In genomic region chr1:155326659-155327058, GRCh38 we compare ENCODE assay signal across 19 cellular contexts. TPM values are rescaled to one million over a fixed set of nuclear protein-coding genes. Genes with fewer than 3 reads are reported as not detected.
DNase-seq lines count a peak whose midpoint lies in the region; ATAC-seq and TF ChIP-seq lines count a peak whose summit lies in the region.
"Had no signal": no experiment of that assay in that cellular context is flagged by ENCODE, and none has a peak within 500 bp of the region (broad histone marks: within the 10 kb centered on the region; RNA-seq: fewer than 3 reads in every experiment).

No MANE protein-coding gene starts in this region.

- peak overlapping the region; percentile 31 to 74 for H3K27ac Mint-ChIP-seq in natural killer cell
- peak overlapping the region in 1 of 2 donors; percentile 32 for H3K27ac Mint-ChIP-seq in natural killer cell treated with Interleukin-12 subunit alpha and Interleukin-12 subunit beta and Interleukin-15 and Interleukin-18, amount 100 ng/mL, for 72 hours
- peak overlapping the region; percentile 33 to 60 for H3K27ac Mint-ChIP-seq in effector memory CD8-positive, alpha-beta T cell
- no peak overlapping the region for H3K27ac Mint-ChIP-seq in GM23338
- H3K27ac Mint-ChIP-seq: activated naive CD4-positive, alpha-beta T cell treated with anti-CD3 and anti-CD28 coated beads for 36 hours had no signal

- intact Hi-C loops in natural killer cell (cut with micrococcal nuclease), result no loop called here

- no peak overlapping the region for H3K27ac ChIP-seq in GM23338 (ENCODE audit: low read depth)
- H3K27ac ChIP-seq: ovary, sigmoid colon had no signal

- H2AFZ ChIP-seq in GM23338, result no peak overlapping the region

- no peak for DNase-seq in natural killer cell
- DNase-seq in natural killer cell treated with Interleukin-12 subunit alpha and Interleukin-12 subunit beta and Interleukin-15 and Interleukin-18, amount 100 ng/mL, for 72 hours (ENCODE audit: low spot score), result no peak
- DNase-seq in effector memory CD8-positive, alpha-beta T cell, result no peak
- DNase-seq in GM23338 (ENCODE audit: low spot score), result no peak
- DNase-seq in HK-2 (ENCODE audit: unreplicated experiment), result no peak
- no peak for DNase-seq in ACHN
- DNase-seq: activated CD4-positive, alpha-beta T cell treated with anti-CD3 and anti-CD28 coated beads for 4 hours; activated naive CD4-positive, alpha-beta T cell treated with anti-CD3 and anti-CD28 coated beads for 36 hours; KG1; NCI-H1048; NCI-H2029; NK-92 treated with Interleukin-12 subunit alpha and Interleukin-12 subunit beta, amount 100 ng/mL, for 24 hours; sigmoid colon; stimulated activated CD4-positive, alpha-beta T cell treated with anti-CD3 and anti-CD28 coated beads, Interleukin-1b, Interleukin-23, amount 100 ng/mL, for 48 hours; stimulated activated naive CD8-positive, alpha-beta T cell treated with anti-CD3 and anti-CD28 coated beads, Interleukin-15, amount 100 ng/mL, for 72 hours had no signal

- H3K4me1 Mint-ChIP-seq in natural killer cell, result peaks cover 7 to 27% of the 10 kb centered on the region in 2 donors
- H3K4me1 Mint-ChIP-seq in natural killer cell treated with Interleukin-12 subunit alpha and Interleukin-12 subunit beta and Interleukin-15 and Interleukin-18, amount 100 ng/mL, for 72 hours (ENCODE audit: low read depth in 2 of 2), result peaks cover 19% of the 10 kb centered on the region in 2 donors
- peaks cover 9 to 15% of the 10 kb centered on the region in 2 donors for H3K4me1 Mint-ChIP-seq in effector memory CD8-positive, alpha-beta T cell (ENCODE audit: low read depth in 2 of 2)
- H3K4me1 Mint-ChIP-seq in GM23338, result peaks cover 18% of the 10 kb centered on the region

- peaks cover 16% of the 10 kb centered on the region for H3K36me3 ChIP-seq in GM23338 (ENCODE audit: insufficient read depth)
- H3K36me3 ChIP-seq: ovary had no signal

- ATAC-seq in natural killer cell (no peak), GM23338 (no peak)
- ATAC-seq in natural killer cell treated with Interleukin-12 subunit alpha and Interleukin-12 subunit beta and Interleukin-15 and Interleukin-18, amount 100 ng/mL, for 72 hours, result no peak
- no peak for ATAC-seq in effector memory CD8-positive, alpha-beta T cell (replicated peaks)
- ATAC-seq: stimulated activated naive CD8-positive, alpha-beta T cell treated with anti-CD3 and anti-CD28 coated beads, Interleukin-15, amount 100 ng/mL, for 72 hours had no signal

- no peaks in the 10 kb centered on the region for H3K36me3 Mint-ChIP-seq in natural killer cell
- H3K36me3 Mint-ChIP-seq in natural killer cell treated with Interleukin-12 subunit alpha and Interleukin-12 subunit beta and Interleukin-15 and Interleukin-18, amount 100 ng/mL, for 72 hours, result peaks cover 7% of the 10 kb centered on the region
- peaks cover 33% of the 10 kb centered on the region for H3K36me3 Mint-ChIP-seq in effector memory CD8-positive, alpha-beta T cell (ENCODE audit: insufficient read depth)
- peaks cover 28% of the 10 kb centered on the region for H3K36me3 Mint-ChIP-seq in GM23338 (ENCODE audit: low read depth)

- in situ Hi-C loops in ACHN (cut with HindIII; ENCODE audit: low pct_ligation_motif_present, low pct_unique_long_range_greater_than_20kb, low sequenced_read_pairs), result no loop called here

- H4K20me1 ChIP-seq in GM23338 (replicated peaks; ENCODE audit: insufficient read depth), result no peaks in the 10 kb centered on the region; the same call in 1 of the 2 replicates

- H3K79me2 ChIP-seq in GM23338 (replicated peaks; ENCODE audit: insufficient read depth), result 0 out of 2 replicates have a peak, but pooled peaks cover 5% of the 10 kb centered on the region

- no peak overlapping the region for H3K4me3 ChIP-seq in GM23338
- H3K4me3 ChIP-seq: ovary, sigmoid colon had no signal

- H3K27me3 Mint-ChIP-seq in natural killer cell (ENCODE audit: low read depth in 2 of 2) (no peaks in the 10 kb centered on the region), GM23338 (ENCODE audit: insufficient read depth, low read depth, poor library complexity) (peaks cover 8% of the 10 kb centered on the region)
- no peaks in the 10 kb centered on the region for H3K27me3 Mint-ChIP-seq in natural killer cell treated with Interleukin-12 subunit alpha and Interleukin-12 subunit beta and Interleukin-15 and Interleukin-18, amount 100 ng/mL, for 72 hours
- H3K27me3 Mint-ChIP-seq in effector memory CD8-positive, alpha-beta T cell, result no peaks in the 10 kb centered on the region
- H3K27me3 Mint-ChIP-seq: stimulated activated naive CD8-positive, alpha-beta T cell treated with anti-CD3 and anti-CD28 coated beads, Interleukin-15, amount 100 ng/mL, for 72 hours; type B pancreatic cell had no signal

- H3K9me2 ChIP-seq in GM23338 (ENCODE audit: insufficient read depth), result no peaks in the 10 kb centered on the region

- no peak overlapping the region for H3K4me2 ChIP-seq in GM23338

- H3K4me1 ChIP-seq in GM23338 (ENCODE audit: insufficient read depth), result peaks cover 14% of the 10 kb centered on the region

- H3K9me3 Mint-ChIP-seq in natural killer cell, result no peaks in the 10 kb centered on the region
- no peaks in the 10 kb centered on the region for H3K9me3 Mint-ChIP-seq in natural killer cell treated with Interleukin-12 subunit alpha and Interleukin-12 subunit beta and Interleukin-15 and Interleukin-18, amount 100 ng/mL, for 72 hours
- H3K9me3 Mint-ChIP-seq in effector memory CD8-positive, alpha-beta T cell, result no peaks in the 10 kb centered on the region
- no peaks in the 10 kb centered on the region for H3K9me3 Mint-ChIP-seq in GM23338
- H3K9me3 Mint-ChIP-seq: activated naive CD4-positive, alpha-beta T cell treated with anti-CD3 and anti-CD28 coated beads for 36 hours; stimulated activated naive CD8-positive, alpha-beta T cell treated with anti-CD3 and anti-CD28 coated beads, Interleukin-15, amount 100 ng/mL, for 72 hours; type B pancreatic cell had no signal

- peaks cover 6% of the 10 kb centered on the region for H3K27me3 ChIP-seq in GM23338 (ENCODE audit: insufficient read depth)
- H3K27me3 ChIP-seq: ovary, sigmoid colon had no signal

- peaks cover 17% of the 10 kb centered on the region for H3F3A ChIP-seq in GM23338 (replicated peaks; ENCODE audit: low read depth)

- TF ChIP-seq CTCF in natural killer cell (IDR thresholded peaks at IDR 0.05) (no peak), GM23338 (conservative IDR thresholded peaks at IDR 0.05; ENCODE audit: low read depth in 2 of 2) (no peak)

- peak overlapping the region; percentile 42 for H3K4me3 Mint-ChIP-seq in natural killer cell
- H3K4me3 Mint-ChIP-seq in natural killer cell treated with Interleukin-12 subunit alpha and Interleukin-12 subunit beta and Interleukin-15 and Interleukin-18, amount 100 ng/mL, for 72 hours, result no peak overlapping the region
- H3K4me3 Mint-ChIP-seq in effector memory CD8-positive, alpha-beta T cell, result no peak overlapping the region
- H3K4me3 Mint-ChIP-seq in GM23338, result no peak overlapping the region

TF ChIP-seq in GM23338, 12 proteins besides CTCF, POLR2A, EP300 and RAD21 (continues in another document):
- TF ChIP-seq ZNF114 (CRISPR knock-in tag; IDR thresholded peaks at IDR 0.05), result no peak
- no peak for TF ChIP-seq EZH2phosphoT487 (IDR thresholded peaks at IDR 0.05; ENCODE audit: unreplicated experiment)

RNA-seq across cellular contexts. Expression of gene RUSC1, which starts 6.0 kb away (rescaled TPM):
- total RNA-seq in natural killer cell, result 10 to 100 TPM; 20.4 to 24.7 (median 21.5) TPM
- 10 to 100 TPM; 26.2 to 40.1 TPM for total RNA-seq in natural killer cell treated with Interleukin-12 subunit alpha and Interleukin-12 subunit beta and Interleukin-15 and Interleukin-18, amount 100 ng/mL, for 72 hours
- 57.6 and 87.7 TPM in 2 replicates for total RNA-seq in GM23338 (2014; rRNA removed; shearing (Covaris generic))
- polyA plus RNA-seq in GM23338 (2016; fragmentation: Nextera tagmentation; extraction: Ambion mirVana), result 48.2 and 53.4 TPM in 2 replicates

RNA-seq across cellular contexts. Expression of gene FDPS, which starts 18.0 kb away (rescaled TPM):
- total RNA-seq in natural killer cell, result 100 to 1,000 TPM; 105 to 110 (median 105) TPM
- 100 to 1,000 TPM; 251 to 386 TPM for total RNA-seq in natural killer cell treated with Interleukin-12 subunit alpha and Interleukin-12 subunit beta and Interleukin-15 and Interleukin-18, amount 100 ng/mL, for 72 hours
- 274 and 287 TPM in 2 replicates for total RNA-seq in GM23338 (2014; rRNA removed; shearing (Covaris generic))
- 366 and 373 TPM in 2 replicates for polyA plus RNA-seq in GM23338 (2016; fragmentation: Nextera tagmentation; extraction: Ambion mirVana)

RNA-seq across cellular contexts. Expression of gene PKLR, which starts 25.4 kb away (rescaled TPM):
- total RNA-seq in natural killer cell, result under 1 TPM in 1 of 3 donors, not detected in 2; 0.12 TPM
- not detected for total RNA-seq in natural killer cell treated with Interleukin-12 subunit alpha and Interleukin-12 subunit beta and Interleukin-15 and Interleukin-18, amount 100 ng/mL, for 72 hours
- 3.3 and 3.7 TPM in 2 replicates for total RNA-seq in GM23338 (2014; rRNA removed; shearing (Covaris generic))
- polyA plus RNA-seq in GM23338 (2016; fragmentation: Nextera tagmentation; extraction: Ambion mirVana), result 1.5 and 2.0 TPM in 2 replicates
- total RNA-seq: activated naive CD4-positive, alpha-beta T cell treated with anti-CD3 and anti-CD28 coated beads for 36 hours; astrocyte; NCI-H460; sigmoid colon had no signal
- polyA plus RNA-seq: ovary had no signal

RNA-seq across cellular contexts. Expression of gene HCN3, which starts 49.4 kb away (rescaled TPM):
- 1 to 10 TPM; 2.0 to 3.4 (median 2.6) TPM for total RNA-seq in natural killer cell
- total RNA-seq in natural killer cell treated with Interleukin-12 subunit alpha and Interleukin-12 subunit beta and Interleukin-15 and Interleukin-18, amount 100 ng/mL, for 72 hours, result 1 to 10 TPM; 2.0 to 4.7 TPM
- total RNA-seq in GM23338 (2014; rRNA removed; shearing (Covaris generic)), result 3.5 and 4.9 TPM in 2 replicates
- 3.4 and 4.6 TPM in 2 replicates for polyA plus RNA-seq in GM23338 (2016; fragmentation: Nextera tagmentation; extraction: Ambion mirVana)

RNA-seq across cellular contexts. Expression of gene CLK2, which starts 53.4 kb away (rescaled TPM):
- total RNA-seq in natural killer cell, result 10 to 100 TPM; 70.4 to 97.5 (median 84.4) TPM
- 100 to 1,000 TPM in 1 of 2 donors, 10 to 100 TPM in 1; 77.1 to 117 TPM for total RNA-seq in natural killer cell treated with Interleukin-12 subunit alpha and Interleukin-12 subunit beta and Interleukin-15 and Interleukin-18, amount 100 ng/mL, for 72 hours
- 40.4 and 54.6 TPM in 2 replicates for total RNA-seq in GM23338 (2014; rRNA removed; shearing (Covaris generic))
- polyA plus RNA-seq in GM23338 (2016; fragmentation: Nextera tagmentation; extraction: Ambion mirVana), result 23.9 and 27.2 TPM in 2 replicates
